In the genomic region with DNA sequence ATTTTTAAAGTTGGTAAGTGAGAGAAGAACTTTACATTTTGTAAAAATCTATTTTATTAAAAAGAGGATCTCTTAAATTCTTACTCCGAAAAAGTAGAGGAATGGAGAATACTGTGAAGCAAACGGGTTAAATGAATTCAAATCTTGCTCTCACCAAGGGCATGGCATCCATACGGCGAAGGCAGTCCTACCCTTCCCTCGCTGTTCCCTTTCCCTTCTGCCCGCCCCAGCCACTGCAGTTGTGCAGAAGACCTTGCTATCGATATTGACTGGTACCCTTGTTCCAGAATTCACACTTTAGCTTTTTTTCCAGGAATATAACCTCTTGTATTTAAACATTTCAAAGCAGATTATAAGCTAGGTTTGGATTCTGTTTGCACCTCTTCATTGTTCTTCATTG, we compare ENCODE assay signal across 16 cellular contexts.
"Had no signal": no experiment of that assay in that cellular context is flagged by ENCODE, and none has a peak within 500 bp of the region (broad histone marks: within the 10 kb centered on the region; RNA-seq: fewer than 3 reads in every experiment).

No MANE protein-coding gene starts in this region.

- H3K4me3 ChIP-seq: vagina had no signal

- H3K4me1 ChIP-seq: pancreas, prostate gland, testis, upper lobe of right lung, vagina had no signal

- H3K27me3 ChIP-seq: pancreas, testis, tibial nerve, upper lobe of right lung, vagina had no signal

- H3K36me3 ChIP-seq: heart left ventricle, pancreas, prostate gland, tibial nerve, upper lobe of right lung, vagina had no signal

- H3K9me3 ChIP-seq: heart left ventricle, pancreas, prostate gland, testis, tibial nerve, upper lobe of right lung, vagina had no signal

- H3K36me3 Mint-ChIP-seq: naive thymus-derived CD4-positive, alpha-beta T cell; stimulated activated naive B cell treated with anti-CD40 and anti-IgM and Interleukin-4, amounts not matched to agents 10 μg/mL and 1 μg/mL and 100 μg/mL, for 72 hours had no signal

- H3K27ac Mint-ChIP-seq: endodermal cell; naive thymus-derived CD4-positive, alpha-beta T cell; stimulated activated naive B cell treated with anti-CD40 and anti-IgM and Interleukin-4, amounts not matched to agents 10 μg/mL and 1 μg/mL and 100 μg/mL, for 72 hours; stimulated activated naive CD8-positive, alpha-beta T cell treated with anti-CD3 and anti-CD28 coated beads, Interleukin-15, amount 100 ng/mL, for 72 hours had no signal

- DNase-seq: effector CD4-positive, alpha-beta T cell; stimulated activated CD4-positive, alpha-beta T cell treated with anti-CD3 and anti-CD28 coated beads, Interleukin-2, amount 100 ng/mL, for 24 hours; stimulated activated CD4-positive, alpha-beta T cell treated with anti-CD3 and anti-CD28 coated beads, Interleukin-4, amount 100 ng/mL, for 4 hours; stimulated activated naive B cell treated with anti-CD40 and anti-IgM and Interleukin-4, amounts not matched to agents 10 μg/mL and 1 μg/mL and 100 μg/mL, for 72 hours; testis had no signal

- H3K4me3 Mint-ChIP-seq: stimulated activated naive B cell treated with anti-CD40 and anti-IgM and Interleukin-4, amounts not matched to agents 10 μg/mL and 1 μg/mL and 100 μg/mL, for 72 hours; stimulated activated naive CD8-positive, alpha-beta T cell treated with anti-CD3 and anti-CD28 coated beads, Interleukin-15, amount 100 ng/mL, for 72 hours had no signal

- H3K4me1 Mint-ChIP-seq: stimulated activated naive CD8-positive, alpha-beta T cell treated with anti-CD3 and anti-CD28 coated beads, Interleukin-15, amount 100 ng/mL, for 72 hours had no signal

- H3K9me3 Mint-ChIP-seq: endodermal cell; naive thymus-derived CD4-positive, alpha-beta T cell; stimulated activated naive B cell treated with anti-CD40 and anti-IgM and Interleukin-4, amounts not matched to agents 10 μg/mL and 1 μg/mL and 100 μg/mL, for 72 hours; stimulated activated naive CD8-positive, alpha-beta T cell treated with anti-CD3 and anti-CD28 coated beads, Interleukin-15, amount 100 ng/mL, for 72 hours had no signal

- FAIRE-seq: keratinocyte, pancreas had no signal

- H3K27ac ChIP-seq: coronary artery, pancreas, prostate gland, testis, tibial nerve, upper lobe of right lung, vagina had no signal
